In the genomic region with DNA sequence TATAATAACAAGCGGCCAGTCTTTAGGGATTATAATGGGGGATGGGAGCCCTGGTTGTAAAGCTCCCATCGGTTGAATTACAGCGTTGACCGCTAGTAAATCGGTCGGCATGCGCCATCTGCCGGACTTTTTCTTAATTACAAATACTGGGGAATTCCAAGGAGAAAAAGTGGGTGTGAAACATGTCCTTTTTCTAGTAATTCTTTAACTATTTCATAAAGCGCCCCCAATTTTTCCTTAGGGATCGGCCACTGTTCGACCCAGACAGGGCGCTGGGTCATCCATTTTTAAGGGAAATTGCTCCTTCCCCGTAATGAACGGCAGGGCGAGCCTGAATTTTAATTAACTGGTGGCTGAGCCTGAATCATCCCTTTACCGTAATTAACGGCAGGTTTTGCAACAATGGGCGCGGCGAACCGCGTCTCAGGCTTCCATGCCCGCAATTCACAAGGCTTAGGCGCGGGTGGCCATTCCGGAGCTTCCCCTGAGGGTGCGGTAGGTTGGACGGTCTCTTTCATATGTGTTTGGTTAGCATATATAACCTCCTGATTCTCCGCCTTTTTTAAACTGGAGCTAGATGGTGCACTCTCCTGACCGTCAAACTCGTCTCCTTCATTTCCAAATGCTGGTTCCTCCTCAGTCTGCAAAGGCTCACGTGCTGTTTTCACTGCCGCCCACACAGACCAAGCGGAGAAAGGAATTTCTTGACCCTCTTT, we compare ENCODE assay signal across 1 cellular context.
TF ChIP-seq lines count a peak whose summit lies in the region.

No MANE protein-coding gene starts in this region.

TF ChIP-seq in GM23338, 12 proteins besides CTCF, POLR2A, EP300 and RAD21 (continued from another document):
- TF ChIP-seq, protein P1, sequence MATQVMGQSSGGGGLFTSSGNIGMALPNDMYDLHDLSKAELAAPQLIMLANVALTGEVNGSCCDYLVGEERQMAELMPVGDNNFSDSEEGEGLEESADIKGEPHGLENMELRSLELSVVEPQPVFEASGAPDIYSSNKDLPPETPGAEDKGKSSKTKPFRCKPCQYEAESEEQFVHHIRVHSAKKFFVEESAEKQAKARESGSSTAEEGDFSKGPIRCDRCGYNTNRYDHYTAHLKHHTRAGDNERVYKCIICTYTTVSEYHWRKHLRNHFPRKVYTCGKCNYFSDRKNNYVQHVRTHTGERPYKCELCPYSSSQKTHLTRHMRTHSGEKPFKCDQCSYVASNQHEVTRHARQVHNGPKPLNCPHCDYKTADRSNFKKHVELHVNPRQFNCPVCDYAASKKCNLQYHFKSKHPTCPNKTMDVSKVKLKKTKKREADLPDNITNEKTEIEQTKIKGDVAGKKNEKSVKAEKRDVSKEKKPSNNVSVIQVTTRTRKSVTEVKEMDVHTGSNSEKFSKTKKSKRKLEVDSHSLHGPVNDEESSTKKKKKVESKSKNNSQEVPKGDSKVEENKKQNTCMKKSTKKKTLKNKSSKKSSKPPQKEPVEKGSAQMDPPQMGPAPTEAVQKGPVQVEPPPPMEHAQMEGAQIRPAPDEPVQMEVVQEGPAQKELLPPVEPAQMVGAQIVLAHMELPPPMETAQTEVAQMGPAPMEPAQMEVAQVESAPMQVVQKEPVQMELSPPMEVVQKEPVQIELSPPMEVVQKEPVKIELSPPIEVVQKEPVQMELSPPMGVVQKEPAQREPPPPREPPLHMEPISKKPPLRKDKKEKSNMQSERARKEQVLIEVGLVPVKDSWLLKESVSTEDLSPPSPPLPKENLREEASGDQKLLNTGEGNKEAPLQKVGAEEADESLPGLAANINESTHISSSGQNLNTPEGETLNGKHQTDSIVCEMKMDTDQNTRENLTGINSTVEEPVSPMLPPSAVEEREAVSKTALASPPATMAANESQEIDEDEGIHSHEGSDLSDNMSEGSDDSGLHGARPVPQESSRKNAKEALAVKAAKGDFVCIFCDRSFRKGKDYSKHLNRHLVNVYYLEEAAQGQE (IDR thresholded peaks at IDR 0.05; ENCODE audit: unreplicated experiment), result no peak
- TF ChIP-seq EZH2phosphoT487 (IDR thresholded peaks at IDR 0.05; ENCODE audit: unreplicated experiment), result no peak
- TF ChIP-seq NANOG (IDR thresholded peaks at IDR 0.05; ENCODE audit: borderline replicate concordance), result no peak
- no peak for TF ChIP-seq STAT1 (IDR thresholded peaks at IDR 0.05; ENCODE audit: unreplicated experiment)
- no peak for TF ChIP-seq EZH2 (IDR thresholded peaks at IDR 0.05; ENCODE audit: low read depth, unreplicated experiment)
- no peak for TF ChIP-seq POLR2AphosphoS5 (IDR thresholded peaks at IDR 0.05; ENCODE audit: low read depth)
- no peak for TF ChIP-seq JUNB (IDR thresholded peaks at IDR 0.05; ENCODE audit: unreplicated experiment)
- TF ChIP-seq, protein P2, sequence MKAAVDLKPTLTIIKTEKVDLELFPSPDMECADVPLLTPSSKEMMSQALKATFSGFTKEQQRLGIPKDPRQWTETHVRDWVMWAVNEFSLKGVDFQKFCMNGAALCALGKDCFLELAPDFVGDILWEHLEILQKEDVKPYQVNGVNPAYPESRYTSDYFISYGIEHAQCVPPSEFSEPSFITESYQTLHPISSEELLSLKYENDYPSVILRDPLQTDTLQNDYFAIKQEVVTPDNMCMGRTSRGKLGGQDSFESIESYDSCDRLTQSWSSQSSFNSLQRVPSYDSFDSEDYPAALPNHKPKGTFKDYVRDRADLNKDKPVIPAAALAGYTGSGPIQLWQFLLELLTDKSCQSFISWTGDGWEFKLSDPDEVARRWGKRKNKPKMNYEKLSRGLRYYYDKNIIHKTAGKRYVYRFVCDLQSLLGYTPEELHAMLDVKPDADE (IDR thresholded peaks at IDR 0.05), result no peak
TF ChIP-seq in GM23338: peak in this region for 0.
